Comparison of ENCODE assay signal across 1 cellular context in the genomic region with DNA sequence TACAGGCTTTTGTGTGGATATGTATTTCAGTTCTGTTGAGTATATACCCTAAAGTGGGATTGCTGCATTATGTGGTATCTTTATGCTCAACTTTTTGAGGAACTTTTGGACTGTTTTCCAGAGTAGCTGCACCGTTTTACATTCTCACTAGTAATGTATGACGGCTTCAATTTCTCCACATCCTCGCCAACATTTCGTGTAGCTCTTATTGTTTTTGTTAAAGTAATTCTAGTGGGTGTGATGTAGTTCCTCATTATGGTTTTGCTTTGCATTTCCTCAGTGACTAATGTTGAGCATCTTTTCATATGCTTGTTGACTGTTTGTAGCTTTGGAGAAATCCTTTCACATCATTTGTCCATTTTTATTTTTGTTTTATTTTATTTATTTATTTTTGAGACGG.
TF ChIP-seq lines count a peak whose summit lies in the region.

No MANE protein-coding gene starts in this region.

TF ChIP-seq in K562, 482 proteins besides CTCF, POLR2A, EP300 and RAD21:
- TF ChIP-seq, protein P1, sequence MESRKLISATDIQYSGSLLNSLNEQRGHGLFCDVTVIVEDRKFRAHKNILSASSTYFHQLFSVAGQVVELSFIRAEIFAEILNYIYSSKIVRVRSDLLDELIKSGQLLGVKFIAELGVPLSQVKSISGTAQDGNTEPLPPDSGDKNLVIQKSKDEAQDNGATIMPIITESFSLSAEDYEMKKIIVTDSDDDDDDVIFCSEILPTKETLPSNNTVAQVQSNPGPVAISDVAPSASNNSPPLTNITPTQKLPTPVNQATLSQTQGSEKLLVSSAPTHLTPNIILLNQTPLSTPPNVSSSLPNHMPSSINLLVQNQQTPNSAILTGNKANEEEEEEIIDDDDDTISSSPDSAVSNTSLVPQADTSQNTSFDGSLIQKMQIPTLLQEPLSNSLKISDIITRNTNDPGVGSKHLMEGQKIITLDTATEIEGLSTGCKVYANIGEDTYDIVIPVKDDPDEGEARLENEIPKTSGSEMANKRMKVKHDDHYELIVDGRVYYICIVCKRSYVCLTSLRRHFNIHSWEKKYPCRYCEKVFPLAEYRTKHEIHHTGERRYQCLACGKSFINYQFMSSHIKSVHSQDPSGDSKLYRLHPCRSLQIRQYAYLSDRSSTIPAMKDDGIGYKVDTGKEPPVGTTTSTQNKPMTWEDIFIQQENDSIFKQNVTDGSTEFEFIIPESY (CRISPR knock-in tag; IDR thresholded peaks at IDR 0.05): peak; percentile 81; the same call in 1 of the 2 replicates
- TF ChIP-seq RFX5 (IDR thresholded peaks at IDR 0.05; ENCODE audit: low read depth, low read length) (no peak), EP400 (IDR thresholded peaks at IDR 0.05) (no peak), SRF (CRISPR knock-in tag; IDR thresholded peaks at IDR 0.05) (no peak)
